ENCODE assay signal across 13 cellular contexts in genomic region chr6:136607204-136607931, GRCh38. TPM values are rescaled to one million over a fixed set of nuclear protein-coding genes. Genes with fewer than 3 reads are reported as not detected.
DNase-seq lines count a peak whose midpoint lies in the region; ATAC-seq, FAIRE-seq and TF ChIP-seq lines count a peak whose summit lies in the region.
"Had no signal": no experiment of that assay in that cellular context is flagged by ENCODE, and none has a peak within 500 bp of the region (broad histone marks: within the 10 kb centered on the region; RNA-seq: fewer than 3 reads in every experiment).

No MANE protein-coding gene starts in this region.

- no peaks in the 10 kb centered on the region for H3K9me3 ChIP-seq in kidney (ENCODE audit: control insufficient read depth in 1 of 2, low read length in 2 of 2)
- no peaks in the 10 kb centered on the region for H3K9me3 ChIP-seq in upper lobe of left lung
- H3K9me3 ChIP-seq: spleen had no signal

- TF ChIP-seq POLR2A in upper lobe of left lung (IDR thresholded peaks at IDR 0.05): no peak

- TF ChIP-seq CTCF in HFFc6 (IDR thresholded peaks at IDR 0.05) (no peak), epithelial cell of esophagus (IDR thresholded peaks at IDR 0.05; ENCODE audit: insufficient read depth, low read depth, low read length, missing control alignments) (no peak), kidney (IDR thresholded peaks at IDR 0.05; ENCODE audit: borderline replicate concordance, extremely low read depth, insufficient read depth) (no peak), upper lobe of left lung (IDR thresholded peaks at IDR 0.05) (no peak)

- H3K4me3 ChIP-seq in epithelial cell of esophagus (ENCODE audit: low read length) (no peak overlapping the region), kidney (ENCODE audit: low read length in 2 of 2) (no peak overlapping the region), upper lobe of left lung (no peak overlapping the region)
- H3K4me3 ChIP-seq: coronary artery, spleen had no signal

- H3K27me3 Mint-ChIP-seq in HFFc6 (ENCODE audit: insufficient read depth): no peaks in the 10 kb centered on the region; the same call in 1 of the 2 replicates
- H3K27me3 Mint-ChIP-seq: activated CD4-positive, alpha-beta memory T cell treated with anti-CD3 and anti-CD28 coated beads, Interleukin-2, amount 10 ng/mL, durations not matched to agents 7 days and 5 days had no signal

- no peaks in the 10 kb centered on the region for H3K27me3 ChIP-seq in upper lobe of left lung
- H3K27me3 ChIP-seq: spleen had no signal

- no peak for TF ChIP-seq EP300 in upper lobe of left lung (IDR thresholded peaks at IDR 0.05)

- DNase-seq in A172 (ENCODE audit: low spot score) (peak; percentile 45), HFFc6 (no peak), NCI-H748 treated with DMSO at 0.1 percent for 48 hours (lab: John Stamatoyannopoulos, UW) (peak; percentile 94), epithelial cell of esophagus (ENCODE audit: low read depth) (peak; percentile 74), kidney (no peak), upper lobe of left lung (no peak), SIG-M5 (lab: John Stamatoyannopoulos, UW) (no peak)

- H3K9me3 Mint-ChIP-seq in HFFc6: no peaks in the 10 kb centered on the region; the same call in 1 of the 2 replicates
- H3K9me3 Mint-ChIP-seq: activated CD4-positive, alpha-beta memory T cell treated with anti-CD3 and anti-CD28 coated beads, Interleukin-2, amount 10 ng/mL, durations not matched to agents 7 days and 5 days had no signal

- ATAC-seq in HG03342 (IDR thresholded peaks at IDR 0.05; ENCODE audit: unreplicated experiment) (no peak), upper lobe of left lung (ENCODE audit: low FRiP score in 2 of 2) (no peak)

- no peak overlapping the region for H3K9ac ChIP-seq in kidney (ENCODE audit: low read length in 2 of 2)

- peak overlapping the region; percentile 97 for H3K27ac Mint-ChIP-seq in HFFc6
- H3K27ac Mint-ChIP-seq: activated CD4-positive, alpha-beta memory T cell treated with anti-CD3 and anti-CD28 coated beads, Interleukin-2, amount 10 ng/mL, durations not matched to agents 7 days and 5 days had no signal

- WGBS in upper lobe of left lung, 2 donors: 63 to 66% methylated on average over 3 of the region's 3 CpGs

- peaks cover 78% of the 10 kb centered on the region for H3K4me1 Mint-ChIP-seq in HFFc6 (ENCODE audit: low read depth)

- peaks cover 48% of the 10 kb centered on the region for H3K36me3 Mint-ChIP-seq in HFFc6 (ENCODE audit: low read depth)

- H3K36me3 ChIP-seq in kidney (ENCODE audit: control insufficient read depth in 1 of 2, insufficient read depth in 2 of 2, low read length in 2 of 2): peaks cover 2 to 6% of the 10 kb centered on the region in 2 donors
- H3K36me3 ChIP-seq in upper lobe of left lung: peaks cover 0 to 22% (median 8%) of the 10 kb centered on the region in 4 donors

- FAIRE-seq in kidney (lab: Jason Lieb, UNC): no peak
- FAIRE-seq: G401.6, urothelium cell line had no signal

- peaks cover 4% of the 10 kb centered on the region in 2 donors for H3K4me1 ChIP-seq in kidney (ENCODE audit: control insufficient read depth in 1 of 2, insufficient read depth in 1 of 2, low read depth in 1 of 2, low read length in 2 of 2)
- peaks cover 23 to 34% (median 25%) of the 10 kb centered on the region in 4 donors for H3K4me1 ChIP-seq in upper lobe of left lung

- intact Hi-C loops in kidney (cut with DNase I): no loop called here

- H3K27ac ChIP-seq in kidney (ENCODE audit: low read depth in 2 of 2, low read length in 2 of 2): no peak overlapping the region
- H3K27ac ChIP-seq in upper lobe of left lung: no peak overlapping the region
- H3K27ac ChIP-seq: spleen had no signal

- no peak overlapping the region; the same call in 1 of the 2 replicates for H3K4me3 Mint-ChIP-seq in HFFc6
- H3K4me3 Mint-ChIP-seq: activated CD4-positive, alpha-beta memory T cell treated with anti-CD3 and anti-CD28 coated beads, Interleukin-2, amount 10 ng/mL, durations not matched to agents 7 days and 5 days had no signal

RNA-seq across cellular contexts. Expression of gene MAP7, which starts 57.1 kb away (rescaled TPM):
- total RNA-seq in A172 (2014; rRNA removed; shearing (Covaris generic)): 1.0 and 1.1 TPM in 2 replicates
- total RNA-seq in HFFc6 (2021; fragmentation: NEBNext Ultra II Directional; extraction: Animal tissue kit (Norgen Biotek cat#: 25700)): under 1 TPM; 0.14 to 0.65 (median 0.51) TPM
- total RNA-seq in kidney (40.0 TPM), upper lobe of left lung (10 to 100 TPM; 18.1 to 26.6 (median 24.2) TPM)
- polyA plus RNA-seq in kidney (ENCODE audit: insufficient read depth, low read depth, low replicate concordance): 16.0 TPM

Comparison
In these comparisons a context has a peak if more than half of its experiments do, and no peak if none do; other contexts are left out.
1. DNase-seq: peak in A172 (single experiment), NCI-H748 treated with DMSO at 0.1 percent for 48 hours (single experiment) and epithelial cell of esophagus (single experiment); none in HFFc6 (single experiment), kidney (single experiment), upper lobe of left lung (0 of 2) and SIG-M5 (single experiment).